1 cellular context compared by ENCODE assay signal in the genomic region with DNA sequence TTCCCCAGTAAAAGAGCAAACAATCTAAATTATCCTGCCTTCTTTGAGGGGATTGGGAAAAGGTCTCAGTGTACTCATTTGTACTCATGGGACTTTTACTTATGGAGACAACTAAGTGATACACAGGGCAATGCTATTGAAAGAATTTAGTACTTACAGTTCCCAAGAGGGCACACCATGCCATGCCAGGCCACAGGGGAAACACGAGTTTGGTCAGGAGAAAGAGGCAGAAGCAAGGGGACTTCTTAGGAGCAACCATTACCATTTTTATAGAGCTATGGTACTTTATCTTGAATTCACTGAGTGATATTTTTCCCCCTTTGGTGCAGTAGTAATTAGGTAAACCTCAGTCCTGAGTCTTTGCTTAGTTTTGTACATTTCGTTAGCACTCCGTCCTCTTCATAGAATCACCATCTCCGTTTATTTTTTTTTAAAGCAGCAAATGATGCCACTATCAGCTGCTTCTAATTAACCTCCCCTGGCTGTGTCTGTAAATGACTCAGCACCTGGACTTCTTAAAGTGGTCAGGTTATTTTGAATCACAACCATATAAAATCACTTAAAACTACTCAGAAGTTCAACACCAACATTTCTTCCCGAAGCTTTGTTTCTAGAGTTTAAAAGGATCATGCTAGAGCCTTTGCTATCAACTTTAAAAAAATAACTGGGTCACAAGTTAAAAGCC.
A peak's percentile ranks its signal among the peaks of the same experiment; 100 is the strongest.
TF ChIP-seq lines count a peak whose summit lies in the region.

No MANE protein-coding gene starts in this region.

TF ChIP-seq in IMR-90, 13 proteins besides CTCF, POLR2A, EP300 and RAD21:
- TF ChIP-seq BHLHE40 (IDR thresholded peaks at IDR 0.05; ENCODE audit: low read depth, low read length): no peak
- 0 out of 2 replicates have a peak, but pooled peaks have one; percentile 17 for TF ChIP-seq NFE2L2 (IDR thresholded peaks at IDR 0.05; ENCODE audit: low read depth, low read length)
